22 cellular contexts compared by ENCODE assay signal in genomic region chr14:36870776-36871175, GRCh38.
"Had no signal": no experiment of that assay in that cellular context is flagged by ENCODE, and none has a peak within 500 bp of the region (broad histone marks: within the 10 kb centered on the region; RNA-seq: fewer than 3 reads in every experiment).

No MANE protein-coding gene starts in this region.

- DNase-seq: activated CD4-positive, alpha-beta memory T cell treated with anti-CD3 and anti-CD28 coated beads, Interleukin-2, amount 10 ng/mL, durations not matched to agents 7 days and 5 days; activated CD4-positive, alpha-beta T cell treated with anti-CD3 and anti-CD28 coated beads for 36 hours; activated CD4-positive, alpha-beta T cell treated with anti-CD3 and anti-CD28 coated beads, Interleukin-2, amount 50 U/mL, for 1 hour; activated gamma-delta T cell treated with Interleukin-2 at 50 U/mL for 16 hours; activated naive CD4-positive, alpha-beta T cell treated with anti-CD3 and anti-CD28 coated beads, Interleukin-2, amount 10 ng/mL, durations not matched to agents 7 days and 5 days; activated naive CD8-positive, alpha-beta T cell treated with anti-CD3 and anti-CD28 coated beads for 36 hours; activated T-cell treated with anti-CD3 and anti-CD28 coated beads for 4 hours; activated T-cell treated with anti-CD3 and anti-CD28 coated beads, Interleukin-2, amount 50 U/mL, for 72 hours; central memory CD4-positive, alpha-beta T cell; MM.1S; NCI-H1105; NCI-H1436; NCI-H187 treated with DMSO at 0.1 percent for 48 hours; NCI-H2081 treated with DMSO at 0.1 percent for 48 hours; NCI-H2227 treated with DMSO at 0.1 percent for 48 hours; NCI-H446 treated with DMSO at 0.1 percent for 48 hours; NCI-H524 treated with DMSO at 0.1 percent for 48 hours; SIG-M5; T-cell; T-helper 2 cell; T1000; WERI-Rb-1 had no signal

- ATAC-seq: activated CD4-positive, alpha-beta T cell treated with anti-CD3 and anti-CD28 coated beads for 36 hours; activated T-cell treated with anti-CD3 and anti-CD28 coated beads, Interleukin-2, amount 50 U/mL, for 72 hours; T-cell had no signal
